In the genomic region with DNA sequence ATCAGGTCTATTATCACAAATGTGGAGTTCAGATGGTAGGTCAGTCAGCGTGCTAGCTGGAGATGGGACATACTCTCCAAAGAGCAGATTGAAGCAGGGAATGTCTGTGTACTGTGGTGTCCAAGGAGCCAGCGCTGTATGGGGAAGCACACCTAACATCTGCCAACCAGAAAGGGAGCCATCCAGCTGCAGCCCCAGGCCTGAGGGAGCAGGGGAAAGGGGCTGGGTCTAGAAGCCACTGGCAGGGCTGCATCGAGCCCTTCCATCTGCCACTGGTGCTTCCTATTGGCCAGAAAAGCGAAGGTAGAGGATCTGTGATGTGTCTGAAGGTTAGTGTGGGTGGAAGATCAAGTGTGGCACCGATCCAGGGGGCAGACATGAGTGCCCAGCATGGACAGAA, we compare ENCODE assay signal across 24 cellular contexts. TPM values are rescaled to one million over a fixed set of nuclear protein-coding genes. Genes with fewer than 3 reads are reported as not detected.
"Had no signal": no experiment of that assay in that cellular context is flagged by ENCODE, and none has a peak within 500 bp of the region (broad histone marks: within the 10 kb centered on the region; RNA-seq: fewer than 3 reads in every experiment).

No MANE protein-coding gene starts in this region.

- H3K27me3 ChIP-seq: right lobe of liver had no signal

- ATAC-seq: heart right ventricle; left colon; right lobe of liver; stimulated activated naive B cell treated with anti-CD40 and anti-IgM and Interleukin-4, amounts not matched to agents 10 μg/mL and 1 μg/mL and 100 μg/mL, for 72 hours; T-helper 17 cell had no signal

- H3K27ac ChIP-seq: heart right ventricle, right lobe of liver had no signal

- H3K4me1 ChIP-seq: right lobe of liver had no signal

- H3K9me3 ChIP-seq: heart right ventricle, right lobe of liver had no signal

- H3K36me3 ChIP-seq: heart right ventricle, right lobe of liver had no signal

- FAIRE-seq: small intestine had no signal

- H3K4me3 ChIP-seq: heart right ventricle, right lobe of liver had no signal

- DNase-seq: activated B cell treated with CpG ODN at 0.5 μM for 24 hours; activated CD4-positive, alpha-beta memory T cell treated with anti-CD3 and anti-CD28 coated beads for 36 hours; activated CD4-positive, alpha-beta T cell treated with anti-CD3 and anti-CD28 coated beads for 48 hours; activated gamma-delta T cell; activated naive CD8-positive, alpha-beta T cell treated with anti-CD3 and anti-CD28 coated beads, Interleukin-2, amount 10 ng/mL, durations not matched to agents 7 days and 5 days; activated T-cell treated with anti-CD3 and anti-CD28 coated beads, Interleukin-2, amount 50 U/mL, for 48 hours; amygdala; effector CD4-positive, alpha-beta T cell; erythroblast; foreskin fibroblast; heart right ventricle; islet precursor cell; left colon; nephron progenitor cell; occipital lobe; right lobe of liver; small intestine; stimulated activated CD4-positive, alpha-beta T cell treated with anti-CD3 and anti-CD28 coated beads, Interleukin-15, amount 100 ng/mL, for 24 hours; stimulated activated CD4-positive, alpha-beta T cell treated with anti-CD3 and anti-CD28 coated beads, Interleukin-2, amount 100 ng/mL, for 48 hours; stimulated activated CD8-positive, alpha-beta memory T cell treated with anti-CD3 and anti-CD28 coated beads, Interleukin-4, amount 100 ng/mL, for 48 hours; stimulated activated naive B cell treated with anti-CD40 and anti-IgM and Interleukin-4, amounts not matched to agents 10 μg/mL and 1 μg/mL and 100 μg/mL, for 72 hours; SW 1271; T-helper 17 cell had no signal

RNA-seq across cellular contexts. Expression of a gene that starts 8.0 kb away (rescaled TPM):
- total RNA-seq: activated B cell treated with CpG ODN at 0.5 μM for 24 hours; activated CD4-positive, alpha-beta memory T cell treated with anti-CD3 and anti-CD28 coated beads for 36 hours; activated naive CD8-positive, alpha-beta T cell treated with anti-CD3 and anti-CD28 coated beads, Interleukin-2, amount 10 ng/mL, durations not matched to agents 7 days and 5 days had no signal
- polyA plus RNA-seq: fibroblast of lung had no signal
